Comparison of ENCODE assay signal across 2 cellular contexts in genomic region chr11:68014966-68015447, GRCh38.
TF ChIP-seq lines count a peak whose summit lies in the region.

No MANE protein-coding gene starts in this region.

TF ChIP-seq in HepG2, 621 proteins besides CTCF, POLR2A, EP300 and RAD21:
- 0 out of 2 replicates have a peak, but pooled peaks have one; percentile 49 for TF ChIP-seq ZBTB7B (CRISPR knock-in tag; IDR thresholded peaks at IDR 0.05)
- no peak for TF ChIP-seq NCOA5 (CRISPR knock-in tag; IDR thresholded peaks at IDR 0.05)
- peak; percentile 33; the same call in 1 of the 2 replicates for TF ChIP-seq ZSCAN25 (CRISPR knock-in tag; IDR thresholded peaks at IDR 0.05)
- TF ChIP-seq MTA1 (CRISPR knock-in tag; IDR thresholded peaks at IDR 0.05; ENCODE audit: borderline replicate concordance), result peak; percentile 32; the same call in 1 of the 2 replicates

TF ChIP-seq in endothelial cell of umbilical vein, 7 proteins besides CTCF, POLR2A, EP300 and RAD21:
- TF ChIP-seq POLR2AphosphoS5 (IDR thresholded peaks at IDR 0.05; ENCODE audit: insufficient read depth, low read depth, low read length), result no peak
- TF ChIP-seq GATA2 (IDR thresholded peaks at IDR 0.05; ENCODE audit: insufficient read depth, insufficient read length, low read depth, low read length), result no peak
- no peak for TF ChIP-seq FOS (IDR thresholded peaks at IDR 0.05; ENCODE audit: borderline replicate concordance, insufficient read depth, low read length)
- no peak for TF ChIP-seq MAX (IDR thresholded peaks at IDR 0.05; ENCODE audit: insufficient read depth, insufficient read length)
- no peak for TF ChIP-seq MYC (IDR thresholded peaks at IDR 0.05; ENCODE audit: low read depth, low read length)
- TF ChIP-seq JUN (IDR thresholded peaks at IDR 0.05; ENCODE audit: borderline replicate concordance, insufficient read depth, insufficient read length, low read depth), result no peak
- TF ChIP-seq EZH2 (IDR thresholded peaks at IDR 0.05; ENCODE audit: borderline replicate concordance, low read depth, low read length, severe bottlenecking), result no peak
